ENCODE assay signal across 8 cellular contexts in the genomic region with DNA sequence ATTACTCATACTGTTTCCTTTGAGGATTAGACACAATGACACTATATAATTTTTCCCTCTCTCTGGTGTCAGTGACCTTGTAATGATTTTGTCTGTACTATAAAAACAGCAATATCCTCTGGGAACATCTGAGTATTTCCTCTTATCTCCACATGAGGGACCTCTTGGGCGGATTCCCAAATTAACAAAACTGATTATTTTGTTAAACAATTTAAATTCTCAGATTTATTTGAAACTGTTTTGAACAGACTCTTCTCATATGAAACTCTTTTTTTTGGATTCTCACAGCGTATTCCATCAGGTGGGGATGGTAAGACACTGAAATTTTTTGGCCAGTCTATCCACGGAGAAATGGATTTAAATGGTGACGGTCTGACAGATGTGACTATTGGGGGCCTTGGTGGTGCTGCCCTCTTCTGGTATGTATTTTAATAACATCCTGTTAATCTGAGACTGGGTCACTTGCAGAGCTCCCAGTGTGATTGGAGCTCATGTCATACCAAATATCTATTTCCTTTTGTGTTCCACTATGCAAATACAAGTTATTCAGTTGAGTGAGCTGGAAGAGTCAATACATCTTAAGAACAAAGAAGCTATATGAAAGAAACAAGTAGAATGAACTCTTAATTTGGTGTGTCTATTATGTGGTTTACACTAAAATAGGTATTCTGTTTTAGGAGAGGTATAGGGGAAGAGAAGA.
DNase-seq lines count a peak whose midpoint lies in the region; ATAC-seq, FAIRE-seq and TF ChIP-seq lines count a peak whose summit lies in the region.

No MANE protein-coding gene starts in this region.

- H3K36me3 ChIP-seq in Panc1 (ENCODE audit: control insufficient read depth, insufficient read depth, low read length) = no peaks in the 10 kb centered on the region

- H3K4me1 ChIP-seq in Panc1 (ENCODE audit: control insufficient read depth, insufficient read depth, low read length) (no peaks in the 10 kb centered on the region; the same call in 1 of the 2 replicates), foreskin keratinocyte (no peaks in the 10 kb centered on the region)

- H3K36me3 Mint-ChIP-seq in activated T-helper 2 cell treated with anti-CD3 and anti-CD28 coated beads, Interferon-gamma antibody, Interleukin-2, Interleukin-4, amounts not matched to agents 10 μg/mL and 5 μg/mL and 100 μg/mL, durations not matched to agents 14 hours and 24 hours and 36 hours (ENCODE audit: low read depth) = no peaks in the 10 kb centered on the region

- in situ Hi-C loops in Panc1 (cut with HindIII; ENCODE audit: low pct_unique_long_range_greater_than_20kb, low sequenced_read_pairs) = no loop called here

- H3K4me3 Mint-ChIP-seq in activated T-helper 2 cell treated with anti-CD3 and anti-CD28 coated beads, Interferon-gamma antibody, Interleukin-2, Interleukin-4, amounts not matched to agents 10 μg/mL and 5 μg/mL and 100 μg/mL, durations not matched to agents 14 hours and 24 hours and 36 hours (ENCODE audit: low read depth) = peak overlapping the region; percentile 34

- no TSS peak for BruUV-seq in Panc1 (replicated peaks; lab: Mats Ljungman, UMichigan)

- H3K27me3 ChIP-seq in Panc1 (ENCODE audit: control insufficient read depth, insufficient read depth, low read length) (no peaks in the 10 kb centered on the region), foreskin keratinocyte (no peaks in the 10 kb centered on the region)

- intact Hi-C loops in Panc1 (cut with micrococcal nuclease; ENCODE audit: unreplicated experiment) = loop anchor here (5.0 kb wide), 1 partner anchor 128 kb away; a partner anchor contains a TSS
- intact Hi-C loops in activated T-helper 2 cell treated with anti-CD3 and anti-CD28 coated beads, Interferon-gamma antibody, Interleukin-2, Interleukin-4, amounts not matched to agents 10 μg/mL and 5 μg/mL and 100 μg/mL, durations not matched to agents 14 hours and 24 hours and 36 hours (cut with micrococcal nuclease) = loop anchor here (1.0 to 5.0 kb wide), 3 partner anchors 113 to 222 kb away; a partner anchor contains a TSS

- no peak for TF ChIP-seq EP300 in Ishikawa (IDR thresholded peaks at IDR 0.05; ENCODE audit: borderline replicate concordance)

- FAIRE-seq in urothelium cell line (lab: Jason Lieb, UNC) = no peak

- H3K27ac ChIP-seq in Panc1 (ENCODE audit: low read length) (no peak overlapping the region), foreskin keratinocyte (no peak overlapping the region)

- peaks cover 15% of the 10 kb centered on the region for H3K27me3 Mint-ChIP-seq in activated T-helper 2 cell treated with anti-CD3 and anti-CD28 coated beads, Interferon-gamma antibody, Interleukin-2, Interleukin-4, amounts not matched to agents 10 μg/mL and 5 μg/mL and 100 μg/mL, durations not matched to agents 14 hours and 24 hours and 36 hours (ENCODE audit: low read depth)

- no peaks in the 10 kb centered on the region for H3K9me3 Mint-ChIP-seq in activated T-helper 2 cell treated with anti-CD3 and anti-CD28 coated beads, Interferon-gamma antibody, Interleukin-2, Interleukin-4, amounts not matched to agents 10 μg/mL and 5 μg/mL and 100 μg/mL, durations not matched to agents 14 hours and 24 hours and 36 hours

- H3K9me3 ChIP-seq in Panc1 (ENCODE audit: control insufficient read depth, insufficient read depth, low read depth, low read length) = no peaks in the 10 kb centered on the region

- POLR2A ChIA-PET in Panc1 (lab: Charles Lee) = no interaction called here

- TF ChIP-seq RAD21 in Ishikawa (IDR thresholded peaks at IDR 0.05; ENCODE audit: low read depth) = peak; percentile 74

- TF ChIP-seq CTCF in Panc1 (IDR thresholded peaks at IDR 0.05) (peak; percentile 91), foreskin keratinocyte (conservative IDR thresholded peaks at IDR 0.05) (peak; percentile 88), omental fat pad (IDR thresholded peaks at IDR 0.05) (peak in 1 of 3 donors; percentile 46)

- CTCF ChIA-PET in Panc1 (lab: Charles Lee) = interaction anchor here (0.5 to 1.0 kb wide), 5 partner anchors 25 to 594 kb away, joined by 3 to 7 read pairs (median 3); no protein-coding TSS in a partner anchor

- H3K27ac Mint-ChIP-seq in activated T-helper 2 cell treated with anti-CD3 and anti-CD28 coated beads, Interferon-gamma antibody, Interleukin-2, Interleukin-4, amounts not matched to agents 10 μg/mL and 5 μg/mL and 100 μg/mL, durations not matched to agents 14 hours and 24 hours and 36 hours = no peak overlapping the region

- peak overlapping the region; percentile 6 to 33; a peak in 2 of 4 replicates for H3K4me3 ChIP-seq in Panc1 (ENCODE audit: low read depth in 2 of 2, low read length in 2 of 2)

- H3K4me1 Mint-ChIP-seq in activated T-helper 2 cell treated with anti-CD3 and anti-CD28 coated beads, Interferon-gamma antibody, Interleukin-2, Interleukin-4, amounts not matched to agents 10 μg/mL and 5 μg/mL and 100 μg/mL, durations not matched to agents 14 hours and 24 hours and 36 hours (ENCODE audit: low read depth) = peaks cover 4% of the 10 kb centered on the region

- ATAC-seq in GM21737 (IDR thresholded peaks at IDR 0.05; ENCODE audit: unreplicated experiment) = peak; percentile 99
- peak; percentile 98 for ATAC-seq in Panc1
- peak; percentile 94 for ATAC-seq in foreskin keratinocyte
- peak; percentile 89 for ATAC-seq in omental fat pad (ENCODE audit: low FRiP score)

- DNase-seq in ELR (ENCODE audit: low read depth) = peak; percentile 78
- peak; percentile 79 for DNase-seq in Panc1 (ENCODE audit: low read depth, low spot score)
- DNase-seq in activated T-helper 2 cell treated with anti-CD3 and anti-CD28 coated beads, Interferon-gamma antibody, Interleukin-2, Interleukin-4, amounts not matched to agents 10 μg/mL and 5 μg/mL and 100 μg/mL, durations not matched to agents 14 hours and 24 hours and 36 hours (ENCODE audit: low spot score) = peak; percentile 31
- peak; percentile 42 to 74 for DNase-seq in foreskin keratinocyte
- DNase-seq in omental fat pad (ENCODE audit: low spot score) = no peak
- DNase-seq in urothelium cell line (ENCODE audit: low spot score) = peak; percentile 69

TF ChIP-seq in Ishikawa, 13 proteins besides CTCF, POLR2A, EP300 and RAD21:
- TF ChIP-seq, protein P1, sequence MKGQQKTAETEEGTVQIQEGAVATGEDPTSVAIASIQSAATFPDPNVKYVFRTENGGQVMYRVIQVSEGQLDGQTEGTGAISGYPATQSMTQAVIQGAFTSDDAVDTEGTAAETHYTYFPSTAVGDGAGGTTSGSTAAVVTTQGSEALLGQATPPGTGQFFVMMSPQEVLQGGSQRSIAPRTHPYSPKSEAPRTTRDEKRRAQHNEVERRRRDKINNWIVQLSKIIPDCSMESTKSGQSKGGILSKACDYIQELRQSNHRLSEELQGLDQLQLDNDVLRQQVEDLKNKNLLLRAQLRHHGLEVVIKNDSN (IDR thresholded peaks at IDR 0.05) = no peak
- peak; percentile 39 for TF ChIP-seq TEAD4 (IDR thresholded peaks at IDR 0.05)
TF ChIP-seq in Ishikawa: peak in this region for 1.
